8 cellular contexts compared by ENCODE assay signal in the genomic region with DNA sequence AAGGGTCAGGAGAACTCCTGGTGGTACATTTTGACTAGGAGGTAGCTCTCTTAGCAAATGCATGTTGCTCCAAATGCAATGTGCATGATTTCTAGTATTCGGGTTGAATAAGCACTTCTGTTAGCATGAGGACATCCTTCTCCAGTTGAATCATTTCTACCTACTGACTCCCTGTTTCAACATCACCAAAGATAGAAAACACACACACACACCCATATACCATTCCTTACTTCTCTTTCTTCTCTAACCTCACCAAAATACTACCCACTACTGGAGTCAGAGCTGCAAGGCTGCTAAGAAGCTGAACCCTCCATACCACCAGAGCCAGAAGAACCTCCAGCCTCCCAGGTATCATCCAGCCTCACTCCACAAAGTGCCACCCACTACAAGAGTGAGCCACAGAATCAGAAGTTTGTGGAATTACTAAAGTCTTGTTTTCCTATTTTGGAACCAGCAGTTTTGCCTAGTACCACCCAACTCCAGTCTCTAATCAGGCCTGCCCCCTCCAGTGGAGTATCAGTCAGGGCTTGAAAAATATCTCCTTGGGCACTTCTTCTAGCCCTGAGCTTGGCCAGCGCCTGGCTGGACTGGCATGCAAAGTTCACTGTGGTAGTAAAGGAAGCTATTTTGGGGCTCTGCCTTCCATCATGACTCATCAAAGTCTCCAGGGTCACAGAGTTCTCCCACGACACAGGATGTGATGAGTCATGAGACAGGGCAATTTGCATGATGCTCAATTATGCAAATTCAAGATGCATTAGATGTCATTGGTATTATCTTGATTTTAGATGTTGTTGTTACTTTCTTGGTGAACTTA.
DNase-seq lines count a peak whose midpoint lies in the region; ATAC-seq and TF ChIP-seq lines count a peak whose summit lies in the region.

No MANE protein-coding gene starts in this region.

- H3F3A ChIP-seq in smooth muscle cell (ENCODE audit: low read depth), result no peaks in the 10 kb centered on the region

- no peaks in the 10 kb centered on the region for H3K79me2 ChIP-seq in DND-41 (ENCODE audit: insufficient read depth, low read length)
- no peaks in the 10 kb centered on the region for H3K79me2 ChIP-seq in fibroblast of lung (ENCODE audit: control insufficient read depth, insufficient read depth, low read length)
- H3K79me2 ChIP-seq in smooth muscle cell (ENCODE audit: low read depth), result no peaks in the 10 kb centered on the region

- H3K4me1 ChIP-seq in DND-41 (ENCODE audit: insufficient read depth, low read length) (no peaks in the 10 kb centered on the region), fibroblast of lung (ENCODE audit: control insufficient read depth, extremely low read depth, insufficient read depth, low read length) (peaks cover 26% of the 10 kb centered on the region), smooth muscle cell (ENCODE audit: low read depth) (no peaks in the 10 kb centered on the region)

- H3K27me3 ChIP-seq in DND-41 (ENCODE audit: insufficient read depth, low read length, poor library complexity) (no peaks in the 10 kb centered on the region), fibroblast of lung (ENCODE audit: control insufficient read depth, insufficient read depth, low read length) (no peaks in the 10 kb centered on the region), smooth muscle cell (ENCODE audit: low read depth) (no peaks in the 10 kb centered on the region)

- POLR2A ChIA-PET in RWPE1 (lab: Yijun Ruan, JAX; ENCODE audit: low non-redundant PET), result no interaction called here

- H4K20me1 ChIP-seq in DND-41 (ENCODE audit: insufficient read depth, low read length) (no peaks in the 10 kb centered on the region), fibroblast of lung (ENCODE audit: control insufficient read depth, extremely low read depth, insufficient read depth, low read length) (no peaks in the 10 kb centered on the region), smooth muscle cell (ENCODE audit: low read depth) (no peaks in the 10 kb centered on the region)

- H3K4me2 ChIP-seq in DND-41 (ENCODE audit: insufficient read depth, low read length) (no peak overlapping the region), fibroblast of lung (ENCODE audit: extremely low read depth, insufficient read depth, low read length) (peak overlapping the region; percentile 42), smooth muscle cell (peak overlapping the region; percentile 68)

- H3K27ac ChIP-seq in DND-41 (ENCODE audit: low read length), result no peak overlapping the region
- peak overlapping the region; percentile 30; the same call in 1 of the 2 replicates for H3K27ac ChIP-seq in RWPE1
- H3K27ac ChIP-seq in fibroblast of lung (ENCODE audit: insufficient read depth, low read length), result peak overlapping the region; percentile 53
- peak overlapping the region; percentile 64 for H3K27ac ChIP-seq in smooth muscle cell (ENCODE audit: low read depth)

- no peak overlapping the region for H2AFZ ChIP-seq in DND-41 (ENCODE audit: low read depth, low read length)
- H2AFZ ChIP-seq in fibroblast of lung (ENCODE audit: low read length), result no peak overlapping the region
- no peak overlapping the region for H2AFZ ChIP-seq in smooth muscle cell (ENCODE audit: low read depth)

- CTCF ChIA-PET in RWPE1 (lab: Yijun Ruan, JAX), result interaction anchor here (0.5 to 0.7 kb wide), 2 partner anchors 218 to 570 kb away, joined by 3 read pairs; no protein-coding TSS in a partner anchor

- H3K4me3 ChIP-seq in DND-41 (ENCODE audit: low read depth in 1 of 2, low read length in 2 of 2), result no peak overlapping the region
- no peak overlapping the region for H3K4me3 ChIP-seq in fibroblast of lung (replicated peaks in 1 of 4; ENCODE audit: control extremely low read depth in 1 of 4, insufficient read depth in 1 of 4, low read depth in 3 of 4, low read length in 4 of 4)
- no peak overlapping the region for H3K4me3 ChIP-seq in smooth muscle cell

- peak; percentile 26 for DNase-seq in DND-41
- peak; percentile 62 for DNase-seq in GM19240 (ENCODE audit: insufficient read length, low spot score)
- DNase-seq in RWPE1 (ENCODE audit: low spot score), result peak; percentile 88
- DNase-seq in fibroblast of lung (ENCODE audit: low read depth in 2 of 2), result peak; percentile 88 to 89
- no peak for DNase-seq in smooth muscle cell (lab: John Stamatoyannopoulos, UW; ENCODE audit: unreplicated experiment)
- DNase-seq in stimulated activated naive CD4-positive, alpha-beta T cell treated with Interleukin-2 at 50 U/mL for 16 hours (lab: John Stamatoyannopoulos, UW), result no peak
- DNase-seq in NCI-H748 (lab: John Stamatoyannopoulos, UW; ENCODE audit: unreplicated experiment), result no peak

- H3K36me3 ChIP-seq in DND-41 (ENCODE audit: insufficient read depth, low read length) (no peaks in the 10 kb centered on the region), fibroblast of lung (ENCODE audit: control insufficient read depth, insufficient read depth, low read length) (no peaks in the 10 kb centered on the region), smooth muscle cell (ENCODE audit: low read depth) (no peaks in the 10 kb centered on the region)

- TF ChIP-seq CTCF in DND-41 (IDR thresholded peaks at IDR 0.05; ENCODE audit: borderline replicate concordance, extremely low read depth, low read length, poor library complexity, severe bottlenecking) (no peak), RWPE1 (conservative IDR thresholded peaks at IDR 0.05; ENCODE audit: low read depth) (no peak), fibroblast of lung (conservative IDR thresholded peaks at IDR 0.05 in 1 of 2, IDR thresholded peaks at IDR 0.05 in 1 of 2; ENCODE audit: low read depth in 1 of 2, low read length in 2 of 2) (no peak), smooth muscle cell (IDR thresholded peaks at IDR 0.05; ENCODE audit: borderline replicate concordance, insufficient read depth, poor library complexity, severe bottlenecking) (no peak)

- ATAC-seq in DND-41 (ENCODE audit: insufficient read depth, low read depth), result peak; percentile 71
- ATAC-seq in HG03139 (IDR thresholded peaks at IDR 0.05; ENCODE audit: unreplicated experiment), result peak; percentile 93

- H3K9ac ChIP-seq in DND-41 (ENCODE audit: low read depth, low read length) (no peak overlapping the region), fibroblast of lung (ENCODE audit: insufficient read depth, low read length) (no peak overlapping the region), smooth muscle cell (ENCODE audit: low read depth) (no peak overlapping the region)

- H3K9me3 ChIP-seq in DND-41 (ENCODE audit: insufficient read depth, low read length, severe bottlenecking) (no peaks in the 10 kb centered on the region), fibroblast of lung (ENCODE audit: control insufficient read depth, insufficient read depth, low read depth, low read length) (no peaks in the 10 kb centered on the region), smooth muscle cell (replicated peaks; ENCODE audit: low read depth) (no peaks in the 10 kb centered on the region)

- WGBS in smooth muscle cell (ENCODE audit: low lambda C conversion rate), result 39% methylated on average over 3 of the region's 3 CpGs

Comparison
In these comparisons a context has a peak if more than half of its experiments do, and no peak if none do; other contexts are left out.
1. DNase-seq: peak in DND-41 (single experiment), GM19240 (single experiment), RWPE1 (single experiment) and fibroblast of lung (2 of 2); none in smooth muscle cell (single experiment), stimulated activated naive CD4-positive, alpha-beta T cell treated with Interleukin-2 at 50 U/mL for 16 hours (single experiment) and NCI-H748 (single experiment).